In the genomic region with DNA sequence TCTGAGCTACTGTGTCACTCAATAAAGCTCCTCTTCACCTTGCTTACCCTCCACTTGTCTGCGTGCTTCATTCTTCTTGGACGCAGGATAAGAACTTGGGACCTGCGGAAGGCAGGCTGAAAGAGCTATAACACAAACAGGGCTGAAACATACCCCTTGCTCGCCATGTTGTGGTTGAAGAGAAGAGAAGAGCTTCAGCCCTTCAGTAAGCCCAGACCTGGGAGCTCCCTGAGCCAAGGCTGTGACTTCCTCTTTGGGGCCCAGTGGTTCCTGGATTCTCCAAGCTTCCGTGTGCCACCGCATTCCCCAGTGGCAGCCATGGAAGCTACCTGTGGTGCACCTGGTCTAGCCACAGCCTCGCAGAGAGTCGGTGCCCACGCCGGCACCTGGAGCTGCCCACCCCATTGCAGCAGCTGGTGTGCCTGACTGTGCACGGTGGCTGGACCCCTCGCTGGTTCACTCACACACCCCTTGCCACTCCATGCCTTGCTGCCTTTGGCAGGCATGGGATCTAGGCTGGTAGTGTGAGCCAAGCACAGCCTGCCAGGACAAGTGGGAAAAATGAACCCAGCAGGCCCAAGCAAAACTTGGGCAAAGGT, we compare ENCODE assay signal across 1 cellular context.
TF ChIP-seq lines count a peak whose summit lies in the region.

No MANE protein-coding gene starts in this region.

TF ChIP-seq in H1, 55 proteins besides CTCF, POLR2A, EP300 and RAD21 (continued from another document):
- TF ChIP-seq, protein P1, sequence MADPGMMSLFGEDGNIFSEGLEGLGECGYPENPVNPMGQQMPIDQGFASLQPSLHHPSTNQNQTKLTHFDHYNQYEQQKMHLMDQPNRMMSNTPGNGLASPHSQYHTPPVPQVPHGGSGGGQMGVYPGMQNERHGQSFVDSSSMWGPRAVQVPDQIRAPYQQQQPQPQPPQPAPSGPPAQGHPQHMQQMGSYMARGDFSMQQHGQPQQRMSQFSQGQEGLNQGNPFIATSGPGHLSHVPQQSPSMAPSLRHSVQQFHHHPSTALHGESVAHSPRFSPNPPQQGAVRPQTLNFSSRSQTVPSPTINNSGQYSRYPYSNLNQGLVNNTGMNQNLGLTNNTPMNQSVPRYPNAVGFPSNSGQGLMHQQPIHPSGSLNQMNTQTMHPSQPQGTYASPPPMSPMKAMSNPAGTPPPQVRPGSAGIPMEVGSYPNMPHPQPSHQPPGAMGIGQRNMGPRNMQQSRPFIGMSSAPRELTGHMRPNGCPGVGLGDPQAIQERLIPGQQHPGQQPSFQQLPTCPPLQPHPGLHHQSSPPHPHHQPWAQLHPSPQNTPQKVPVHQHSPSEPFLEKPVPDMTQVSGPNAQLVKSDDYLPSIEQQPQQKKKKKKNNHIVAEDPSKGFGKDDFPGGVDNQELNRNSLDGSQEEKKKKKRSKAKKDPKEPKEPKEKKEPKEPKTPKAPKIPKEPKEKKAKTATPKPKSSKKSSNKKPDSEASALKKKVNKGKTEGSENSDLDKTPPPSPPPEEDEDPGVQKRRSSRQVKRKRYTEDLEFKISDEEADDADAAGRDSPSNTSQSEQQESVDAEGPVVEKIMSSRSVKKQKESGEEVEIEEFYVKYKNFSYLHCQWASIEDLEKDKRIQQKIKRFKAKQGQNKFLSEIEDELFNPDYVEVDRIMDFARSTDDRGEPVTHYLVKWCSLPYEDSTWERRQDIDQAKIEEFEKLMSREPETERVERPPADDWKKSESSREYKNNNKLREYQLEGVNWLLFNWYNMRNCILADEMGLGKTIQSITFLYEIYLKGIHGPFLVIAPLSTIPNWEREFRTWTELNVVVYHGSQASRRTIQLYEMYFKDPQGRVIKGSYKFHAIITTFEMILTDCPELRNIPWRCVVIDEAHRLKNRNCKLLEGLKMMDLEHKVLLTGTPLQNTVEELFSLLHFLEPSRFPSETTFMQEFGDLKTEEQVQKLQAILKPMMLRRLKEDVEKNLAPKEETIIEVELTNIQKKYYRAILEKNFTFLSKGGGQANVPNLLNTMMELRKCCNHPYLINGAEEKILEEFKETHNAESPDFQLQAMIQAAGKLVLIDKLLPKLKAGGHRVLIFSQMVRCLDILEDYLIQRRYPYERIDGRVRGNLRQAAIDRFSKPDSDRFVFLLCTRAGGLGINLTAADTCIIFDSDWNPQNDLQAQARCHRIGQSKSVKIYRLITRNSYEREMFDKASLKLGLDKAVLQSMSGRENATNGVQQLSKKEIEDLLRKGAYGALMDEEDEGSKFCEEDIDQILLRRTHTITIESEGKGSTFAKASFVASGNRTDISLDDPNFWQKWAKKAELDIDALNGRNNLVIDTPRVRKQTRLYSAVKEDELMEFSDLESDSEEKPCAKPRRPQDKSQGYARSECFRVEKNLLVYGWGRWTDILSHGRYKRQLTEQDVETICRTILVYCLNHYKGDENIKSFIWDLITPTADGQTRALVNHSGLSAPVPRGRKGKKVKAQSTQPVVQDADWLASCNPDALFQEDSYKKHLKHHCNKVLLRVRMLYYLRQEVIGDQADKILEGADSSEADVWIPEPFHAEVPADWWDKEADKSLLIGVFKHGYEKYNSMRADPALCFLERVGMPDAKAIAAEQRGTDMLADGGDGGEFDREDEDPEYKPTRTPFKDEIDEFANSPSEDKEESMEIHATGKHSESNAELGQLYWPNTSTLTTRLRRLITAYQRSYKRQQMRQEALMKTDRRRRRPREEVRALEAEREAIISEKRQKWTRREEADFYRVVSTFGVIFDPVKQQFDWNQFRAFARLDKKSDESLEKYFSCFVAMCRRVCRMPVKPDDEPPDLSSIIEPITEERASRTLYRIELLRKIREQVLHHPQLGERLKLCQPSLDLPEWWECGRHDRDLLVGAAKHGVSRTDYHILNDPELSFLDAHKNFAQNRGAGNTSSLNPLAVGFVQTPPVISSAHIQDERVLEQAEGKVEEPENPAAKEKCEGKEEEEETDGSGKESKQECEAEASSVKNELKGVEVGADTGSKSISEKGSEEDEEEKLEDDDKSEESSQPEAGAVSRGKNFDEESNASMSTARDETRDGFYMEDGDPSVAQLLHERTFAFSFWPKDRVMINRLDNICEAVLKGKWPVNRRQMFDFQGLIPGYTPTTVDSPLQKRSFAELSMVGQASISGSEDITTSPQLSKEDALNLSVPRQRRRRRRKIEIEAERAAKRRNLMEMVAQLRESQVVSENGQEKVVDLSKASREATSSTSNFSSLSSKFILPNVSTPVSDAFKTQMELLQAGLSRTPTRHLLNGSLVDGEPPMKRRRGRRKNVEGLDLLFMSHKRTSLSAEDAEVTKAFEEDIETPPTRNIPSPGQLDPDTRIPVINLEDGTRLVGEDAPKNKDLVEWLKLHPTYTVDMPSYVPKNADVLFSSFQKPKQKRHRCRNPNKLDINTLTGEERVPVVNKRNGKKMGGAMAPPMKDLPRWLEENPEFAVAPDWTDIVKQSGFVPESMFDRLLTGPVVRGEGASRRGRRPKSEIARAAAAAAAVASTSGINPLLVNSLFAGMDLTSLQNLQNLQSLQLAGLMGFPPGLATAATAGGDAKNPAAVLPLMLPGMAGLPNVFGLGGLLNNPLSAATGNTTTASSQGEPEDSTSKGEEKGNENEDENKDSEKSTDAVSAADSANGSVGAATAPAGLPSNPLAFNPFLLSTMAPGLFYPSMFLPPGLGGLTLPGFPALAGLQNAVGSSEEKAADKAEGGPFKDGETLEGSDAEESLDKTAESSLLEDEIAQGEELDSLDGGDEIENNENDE (IDR thresholded peaks at IDR 0.05; ENCODE audit: insufficient replicate concordance, low read length), result no peak
- no peak for TF ChIP-seq CHD2 (IDR thresholded peaks at IDR 0.05; ENCODE audit: low read length)
- TF ChIP-seq HDAC6 (IDR thresholded peaks at IDR 0.05; ENCODE audit: low read depth, low read length), result no peak
- TF ChIP-seq SP2 (IDR thresholded peaks at IDR 0.05; ENCODE audit: low read length), result no peak
- TF ChIP-seq RNF2 (IDR thresholded peaks at IDR 0.05; ENCODE audit: borderline replicate concordance, low read depth, low read length, missing control alignments, poor library complexity, severe bottlenecking), result no peak
- TF ChIP-seq, protein P2, sequence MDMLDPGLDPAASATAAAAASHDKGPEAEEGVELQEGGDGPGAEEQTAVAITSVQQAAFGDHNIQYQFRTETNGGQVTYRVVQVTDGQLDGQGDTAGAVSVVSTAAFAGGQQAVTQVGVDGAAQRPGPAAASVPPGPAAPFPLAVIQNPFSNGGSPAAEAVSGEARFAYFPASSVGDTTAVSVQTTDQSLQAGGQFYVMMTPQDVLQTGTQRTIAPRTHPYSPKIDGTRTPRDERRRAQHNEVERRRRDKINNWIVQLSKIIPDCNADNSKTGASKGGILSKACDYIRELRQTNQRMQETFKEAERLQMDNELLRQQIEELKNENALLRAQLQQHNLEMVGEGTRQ (IDR thresholded peaks at IDR 0.05; ENCODE audit: low read length), result no peak
- no peak for TF ChIP-seq RXRA (IDR thresholded peaks at IDR 0.05; ENCODE audit: insufficient read depth, low read depth, low read length)
- TF ChIP-seq, protein P3, sequence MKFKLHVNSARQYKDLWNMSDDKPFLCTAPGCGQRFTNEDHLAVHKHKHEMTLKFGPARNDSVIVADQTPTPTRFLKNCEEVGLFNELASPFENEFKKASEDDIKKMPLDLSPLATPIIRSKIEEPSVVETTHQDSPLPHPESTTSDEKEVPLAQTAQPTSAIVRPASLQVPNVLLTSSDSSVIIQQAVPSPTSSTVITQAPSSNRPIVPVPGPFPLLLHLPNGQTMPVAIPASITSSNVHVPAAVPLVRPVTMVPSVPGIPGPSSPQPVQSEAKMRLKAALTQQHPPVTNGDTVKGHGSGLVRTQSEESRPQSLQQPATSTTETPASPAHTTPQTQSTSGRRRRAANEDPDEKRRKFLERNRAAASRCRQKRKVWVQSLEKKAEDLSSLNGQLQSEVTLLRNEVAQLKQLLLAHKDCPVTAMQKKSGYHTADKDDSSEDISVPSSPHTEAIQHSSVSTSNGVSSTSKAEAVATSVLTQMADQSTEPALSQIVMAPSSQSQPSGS (IDR thresholded peaks at IDR 0.05; ENCODE audit: low read length), result no peak
- no peak for TF ChIP-seq KDM5A (IDR thresholded peaks at IDR 0.05; ENCODE audit: low read length)
- TF ChIP-seq, protein P4, sequence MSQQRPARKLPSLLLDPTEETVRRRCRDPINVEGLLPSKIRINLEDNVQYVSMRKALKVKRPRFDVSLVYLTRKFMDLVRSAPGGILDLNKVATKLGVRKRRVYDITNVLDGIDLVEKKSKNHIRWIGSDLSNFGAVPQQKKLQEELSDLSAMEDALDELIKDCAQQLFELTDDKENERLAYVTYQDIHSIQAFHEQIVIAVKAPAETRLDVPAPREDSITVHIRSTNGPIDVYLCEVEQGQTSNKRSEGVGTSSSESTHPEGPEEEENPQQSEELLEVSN (IDR thresholded peaks at IDR 0.05), result no peak
- TF ChIP-seq EZH2 (IDR thresholded peaks at IDR 0.05; ENCODE audit: low read depth, low read length, severe bottlenecking), result no peak
- no peak for TF ChIP-seq SAP30 (IDR thresholded peaks at IDR 0.05; ENCODE audit: insufficient read depth, insufficient replicate concordance, low read length)
- TF ChIP-seq CHD1 (IDR thresholded peaks at IDR 0.05; ENCODE audit: low read depth, low read length), result no peak
- no peak for TF ChIP-seq ASH2L (IDR thresholded peaks at IDR 0.05; ENCODE audit: low read length)
- TF ChIP-seq NRF1 (IDR thresholded peaks at IDR 0.05; ENCODE audit: low read depth, low read length), result no peak
- TF ChIP-seq, protein P5, sequence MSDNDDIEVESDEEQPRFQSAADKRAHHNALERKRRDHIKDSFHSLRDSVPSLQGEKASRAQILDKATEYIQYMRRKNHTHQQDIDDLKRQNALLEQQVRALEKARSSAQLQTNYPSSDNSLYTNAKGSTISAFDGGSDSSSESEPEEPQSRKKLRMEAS (IDR thresholded peaks at IDR 0.05), result no peak
